27 cellular contexts compared by ENCODE assay signal in the genomic region with DNA sequence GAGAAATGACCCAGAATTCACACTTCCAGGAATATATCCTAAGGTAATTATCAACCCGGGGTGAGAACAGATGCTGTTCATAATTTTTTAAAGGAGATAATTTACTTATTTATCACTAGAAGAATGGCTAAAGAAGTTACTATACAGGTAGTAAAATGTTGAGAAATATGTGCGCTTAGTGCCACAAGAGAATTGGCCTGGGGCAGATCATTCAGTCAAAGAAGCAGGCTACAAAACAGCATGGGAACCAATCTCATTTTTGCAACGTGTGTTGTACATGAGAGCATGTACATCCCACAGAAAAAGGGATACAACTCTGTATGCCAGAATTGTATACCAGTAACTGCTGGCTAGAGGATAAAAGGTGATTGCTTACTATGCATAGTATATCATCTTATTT.
"Had no signal": no experiment of that assay in that cellular context is flagged by ENCODE, and none has a peak within 500 bp of the region (broad histone marks: within the 10 kb centered on the region; RNA-seq: fewer than 3 reads in every experiment).

No MANE protein-coding gene starts in this region.

- ATAC-seq: stimulated activated effector memory CD8-positive, alpha-beta T cell treated with anti-CD3 and anti-CD28 coated beads, Interleukin-12 subunit alpha, Interleukin-12 subunit beta, amount 100 ng/mL, for 72 hours; stimulated activated memory B cell treated with anti-CD40 and anti-IgM and Interleukin-4, amounts not matched to agents 10 μg/mL and 1 μg/mL and 100 μg/mL, for 72 hours; stimulated activated naive B cell treated with anti-CD40 and anti-IgM and Interleukin-4, amounts not matched to agents 10 μg/mL and 1 μg/mL and 100 μg/mL, for 72 hours; stimulated activated naive CD8-positive, alpha-beta T cell treated with anti-CD3 and anti-CD28 coated beads, Interleukin-15, amount 100 ng/mL, for 72 hours; stimulated activated naive CD8-positive, alpha-beta T cell treated with anti-CD3 and anti-CD28 coated beads, Interleukin-15, Interleukin-2, amounts not matched to agents 100 U/mL and 50 U/mL, for 24 hours; upper lobe of right lung had no signal

- H3K4me3 Mint-ChIP-seq: stimulated activated effector memory CD8-positive, alpha-beta T cell treated with anti-CD3 and anti-CD28 coated beads, Interleukin-12 subunit alpha, Interleukin-12 subunit beta, amount 100 ng/mL, for 72 hours; stimulated activated memory B cell treated with anti-CD40 and anti-IgM and Interleukin-4, amounts not matched to agents 10 μg/mL and 1 μg/mL and 100 μg/mL, for 72 hours; stimulated activated naive B cell treated with anti-CD40 and anti-IgM and Interleukin-4, amounts not matched to agents 10 μg/mL and 1 μg/mL and 100 μg/mL, for 72 hours; stimulated activated naive CD8-positive, alpha-beta T cell treated with anti-CD3 and anti-CD28 coated beads, Interleukin-15, amount 100 ng/mL, for 72 hours; stimulated activated naive CD8-positive, alpha-beta T cell treated with anti-CD3 and anti-CD28 coated beads, Interleukin-15, Interleukin-2, amounts not matched to agents 100 ng/mL and 50 ng/mL, for 24 hours; type B pancreatic cell had no signal

- H3K27me3 Mint-ChIP-seq: stimulated activated naive CD8-positive, alpha-beta T cell treated with anti-CD3 and anti-CD28 coated beads, Interleukin-15, amount 100 ng/mL, for 72 hours had no signal

- H3K27me3 ChIP-seq: stomach, suprapubic skin, testis, thyroid gland, tibial artery, tibial nerve, transverse colon, upper lobe of left lung, upper lobe of right lung, uterus, vagina had no signal

- H3K27ac Mint-ChIP-seq: stimulated activated effector memory CD8-positive, alpha-beta T cell treated with anti-CD3 and anti-CD28 coated beads, Interleukin-12 subunit alpha, Interleukin-12 subunit beta, amount 100 ng/mL, for 72 hours; stimulated activated memory B cell treated with anti-CD40 and anti-IgM and Interleukin-4, amounts not matched to agents 10 μg/mL and 1 μg/mL and 100 μg/mL, for 72 hours; stimulated activated naive B cell treated with anti-CD40 and anti-IgM and Interleukin-4, amounts not matched to agents 10 μg/mL and 1 μg/mL and 100 μg/mL, for 72 hours; stimulated activated naive CD8-positive, alpha-beta T cell treated with anti-CD3 and anti-CD28 coated beads, Interleukin-15, amount 100 ng/mL, for 72 hours; stimulated activated naive CD8-positive, alpha-beta T cell treated with anti-CD3 and anti-CD28 coated beads, Interleukin-15, Interleukin-2, amounts not matched to agents 100 ng/mL and 50 ng/mL, for 24 hours; type B pancreatic cell had no signal

- DNase-seq: stimulated activated CD4-positive, alpha-beta T cell treated with anti-CD3 and anti-CD28 coated beads, Interleukin-2, amount 100 ng/mL, for 48 hours; stimulated activated CD4-positive, alpha-beta T cell treated with anti-CD3 and anti-CD28 coated beads, Interleukin-4, amount 100 ng/mL, for 1 hour; stimulated activated CD4-positive, alpha-beta T cell treated with anti-CD3 and anti-CD28 coated beads, Interleukin-4, amount 100 ng/mL, for 24 hours; stimulated activated CD4-positive, alpha-beta T cell treated with anti-CD3 and anti-CD28 coated beads, Interleukin-4, amount 100 ng/mL, for 4 hours; stimulated activated CD8-positive, alpha-beta memory T cell treated with anti-CD3 and anti-CD28 coated beads, Interleukin-4, amount 100 ng/mL, for 48 hours; stimulated activated naive B cell treated with anti-CD40 and anti-IgM and Interleukin-4, amounts not matched to agents 10 μg/mL and 1 μg/mL and 100 μg/mL, for 72 hours; stimulated activated naive CD4-positive, alpha-beta T cell; stimulated activated naive CD4-positive, alpha-beta T cell treated with Interleukin-2 at 50 U/mL for 16 hours; stimulated activated naive CD8-positive, alpha-beta T cell treated with anti-CD3 and anti-CD28 coated beads, Interleukin-15, amount 100 ng/mL, for 72 hours; stimulated activated naive CD8-positive, alpha-beta T cell treated with anti-CD3 and anti-CD28 coated beads, Interleukin-15, Interleukin-2, amounts not matched to agents 100 U/mL and 50 U/mL, for 24 hours; stomach; substantia nigra; testis; thyroid gland; tibial artery; transverse colon; upper lobe of left lung; upper lobe of right lung; uterus had no signal

- H3K27ac ChIP-seq: stomach, suprapubic skin, testis, thoracic aorta, thyroid gland, tibial artery, tibial nerve, transverse colon, upper lobe of left lung, upper lobe of right lung, uterus, vagina had no signal

- H3K4me1 Mint-ChIP-seq: stimulated activated effector memory CD8-positive, alpha-beta T cell treated with anti-CD3 and anti-CD28 coated beads, Interleukin-12 subunit alpha, Interleukin-12 subunit beta, amount 100 ng/mL, for 72 hours; stimulated activated memory B cell treated with anti-CD40 and anti-IgM and Interleukin-4, amounts not matched to agents 10 μg/mL and 1 μg/mL and 100 μg/mL, for 72 hours; stimulated activated naive B cell treated with anti-CD40 and anti-IgM and Interleukin-4, amounts not matched to agents 10 μg/mL and 1 μg/mL and 100 μg/mL, for 72 hours; stimulated activated naive CD8-positive, alpha-beta T cell treated with anti-CD3 and anti-CD28 coated beads, Interleukin-15, amount 100 ng/mL, for 72 hours had no signal

- H3K9me3 ChIP-seq: stomach, suprapubic skin, testis, thoracic aorta, thyroid gland, tibial artery, tibial nerve, transverse colon, upper lobe of left lung, upper lobe of right lung, uterus, vagina had no signal

- H3K36me3 ChIP-seq: stomach, suprapubic skin, thoracic aorta, thyroid gland, tibial artery, tibial nerve, transverse colon, upper lobe of left lung, upper lobe of right lung, uterus, vagina had no signal

- H3K4me3 ChIP-seq: stomach, suprapubic skin, testis, thoracic aorta, thyroid gland, tibial artery, tibial nerve, transverse colon, upper lobe of left lung, upper lobe of right lung, uterus, vagina had no signal

- H3K36me3 Mint-ChIP-seq: stimulated activated effector memory CD8-positive, alpha-beta T cell treated with anti-CD3 and anti-CD28 coated beads, Interleukin-12 subunit alpha, Interleukin-12 subunit beta, amount 100 ng/mL, for 72 hours; stimulated activated memory B cell treated with anti-CD40 and anti-IgM and Interleukin-4, amounts not matched to agents 10 μg/mL and 1 μg/mL and 100 μg/mL, for 72 hours; stimulated activated naive B cell treated with anti-CD40 and anti-IgM and Interleukin-4, amounts not matched to agents 10 μg/mL and 1 μg/mL and 100 μg/mL, for 72 hours; type B pancreatic cell had no signal

- H3K4me1 ChIP-seq: stomach, suprapubic skin, testis, tibial artery, tibial nerve, transverse colon, upper lobe of left lung, upper lobe of right lung, uterus, vagina had no signal
